In genomic region chr14:105020815-105021655, GRCh38 we compare ENCODE assay signal across 8 cellular contexts. TPM values are rescaled to one million over a fixed set of nuclear protein-coding genes. Genes with fewer than 3 reads are reported as not detected.
A peak's percentile ranks its signal among the peaks of the same experiment; 100 is the strongest.
DNase-seq lines count a peak whose midpoint lies in the region; ATAC-seq, FAIRE-seq and TF ChIP-seq lines count a peak whose summit lies in the region.

CDCA4 (minus strand) TSS chr14:105021083; CDS start chr14:105011929, 9,154 bp downstream.

- H3K4me1 ChIP-seq in kidney (ENCODE audit: control insufficient read depth in 1 of 2, insufficient read depth in 1 of 2, low read depth in 1 of 2, low read length in 2 of 2): peaks cover 0 to 16% of the 10 kb centered on the region in 2 donors

- peak; percentile 93 for DNase-seq in AG10803 (ENCODE audit: low read depth)
- DNase-seq in NCI-H446 (lab: John Stamatoyannopoulos, UW): peak; percentile 99 to 100
- peak; percentile 99 for DNase-seq in activated CD4-positive, CD25-positive, alpha-beta regulatory T cell treated with anti-CD3 and anti-CD28 coated beads, Interleukin-2, amount 50 U/mL, for 72 hours
- peak; percentile 96 for DNase-seq in cerebellar cortex (ENCODE audit: low spot score)
- peak; percentile 99 for DNase-seq in kidney
- DNase-seq in stimulated activated CD4-positive, alpha-beta T cell treated with anti-CD3 and anti-CD28 coated beads, Interleukin-15, amount 100 ng/mL, for 48 hours (ENCODE audit: low read depth in 2 of 2): peak; percentile 95 to 97

- FAIRE-seq in kidney (lab: Jason Lieb, UNC): no peak

- H3K9ac ChIP-seq in kidney (ENCODE audit: low read length in 2 of 2): peak within 1 kb of the TSS; percentile 65 to 87

- ATAC-seq in GM19043 (IDR thresholded peaks at IDR 0.05; ENCODE audit: low read depth, unreplicated experiment) (peak; percentile 55), HG03354 (IDR thresholded peaks at IDR 0.05; ENCODE audit: poor library complexity, severe bottlenecking, unreplicated experiment) (peak; percentile 85)

- intact Hi-C loops in kidney (cut with DNase I): no loop called here

- peak within 1 kb of the TSS; percentile 57 to 85 for H3K27ac ChIP-seq in kidney (ENCODE audit: low read depth in 2 of 2, low read length in 2 of 2)

- no peaks in the 10 kb centered on the region for H3K36me3 ChIP-seq in kidney (ENCODE audit: control insufficient read depth in 1 of 2, insufficient read depth in 2 of 2, low read length in 2 of 2)

- H3K4me3 ChIP-seq in AG10803 (ENCODE audit: low read length) (peak within 1 kb of the TSS; percentile 83), kidney (ENCODE audit: low read length in 2 of 2) (peak within 1 kb of the TSS; percentile 87 to 89)

- no peaks in the 10 kb centered on the region for H3K9me3 ChIP-seq in kidney (ENCODE audit: control insufficient read depth in 1 of 2, low read length in 2 of 2)

- no peak for TF ChIP-seq CTCF in AG10803 (conservative IDR thresholded peaks at IDR 0.05; ENCODE audit: low read length)
- TF ChIP-seq CTCF in kidney (IDR thresholded peaks at IDR 0.05; ENCODE audit: borderline replicate concordance, extremely low read depth, insufficient read depth): no peak

RNA-seq across cellular contexts. Expression of gene CDCA4, which starts in this region (rescaled TPM):
- 6.3 TPM for total RNA-seq in kidney
- 4.1 TPM for polyA plus RNA-seq in kidney (ENCODE audit: insufficient read depth, low read depth, low replicate concordance)

Comparison
In these comparisons a context has a peak if more than half of its experiments do, and no peak if none do; other contexts are left out.
1. Peak in every context shown above with its lines: DNase-seq, ATAC-seq, H3K4me3 ChIP-seq and H3K27ac ChIP-seq.